Comparison of ENCODE assay signal across 19 cellular contexts in genomic region chrX:73849054-73849453, GRCh38. TPM values are rescaled to one million over a fixed set of nuclear protein-coding genes. Genes with fewer than 3 reads are reported as not detected.
DNase-seq lines count a peak whose midpoint lies in the region; ATAC-seq, FAIRE-seq and TF ChIP-seq lines count a peak whose summit lies in the region.
"Had no signal": no experiment of that assay in that cellular context is flagged by ENCODE, and none has a peak within 500 bp of the region (broad histone marks: within the 10 kb centered on the region; RNA-seq: fewer than 3 reads in every experiment).

No MANE protein-coding gene starts in this region.

- H3K4me2 ChIP-seq in osteoblast (ENCODE audit: insufficient read depth, low read length) = peak overlapping the region; percentile 73

- H3K36me3 ChIP-seq in colonic mucosa (no peaks in the 10 kb centered on the region), osteoblast (ENCODE audit: insufficient read depth, low read length) (no peaks in the 10 kb centered on the region)
- H3K36me3 ChIP-seq: transverse colon had no signal

- H3K27ac Mint-ChIP-seq in IgD-negative memory B cell = peak overlapping the region in 2 of 3 donors; percentile 7 to 54
- no peak overlapping the region for H3K27ac Mint-ChIP-seq in HFFc6

- peak overlapping the region; percentile 19 to 74 (median 31) for H3K4me3 Mint-ChIP-seq in IgD-negative memory B cell
- no peak overlapping the region for H3K4me3 Mint-ChIP-seq in HFFc6

- H3K27me3 ChIP-seq in colonic mucosa (no peaks in the 10 kb centered on the region), osteoblast (ENCODE audit: insufficient read depth, low read length) (peaks cover 4% of the 10 kb centered on the region)
- H3K27me3 ChIP-seq: transverse colon had no signal

- H3K79me2 ChIP-seq in osteoblast (ENCODE audit: insufficient read depth, low read length) = peaks cover 80% of the 10 kb centered on the region

- TF ChIP-seq CTCF in colonic mucosa (IDR thresholded peaks at IDR 0.05) (no peak), osteoblast (IDR thresholded peaks at IDR 0.05; ENCODE audit: extremely low read depth, low read depth, low read length) (no peak), HFFc6 (IDR thresholded peaks at IDR 0.05) (no peak)

- ATAC-seq in HG03565 (IDR thresholded peaks at IDR 0.05; ENCODE audit: unreplicated experiment) = no peak

- H3K27ac ChIP-seq in colonic mucosa (no peak overlapping the region), osteoblast (ENCODE audit: low read depth, low read length) (no peak overlapping the region)
- H3K27ac ChIP-seq: epithelial cell of prostate, skin epidermis, transverse colon had no signal

- intact Hi-C loops in colonic mucosa (cut with DNase I) = no loop called here

- H2AFZ ChIP-seq in osteoblast (ENCODE audit: low read length) = no peak overlapping the region

- DNase-seq in ELF-1 (ENCODE audit: low read depth, low spot score) (peak; percentile 17), colonic mucosa (no peak), osteoblast (ENCODE audit: insufficient read length, low spot score, missing footprints) (no peak), HFFc6 (no peak), RCC 7860 (ENCODE audit: low spot score) (no peak), inferior parietal cortex (ENCODE audit: extremely low spot score) (no peak)
- DNase-seq: activated naive CD4-positive, alpha-beta T cell treated with Interleukin-2 at 50 U/mL for 16 hours; DMS53; glutamatergic neuron; NCI-H187 treated with DMSO at 0.1 percent for 48 hours; SIG-M5; T-helper 9 cell; transverse colon had no signal

- H3K36me3 Mint-ChIP-seq in IgD-negative memory B cell (no peaks in the 10 kb centered on the region), HFFc6 (ENCODE audit: low read depth) (no peaks in the 10 kb centered on the region)

- H3K4me1 Mint-ChIP-seq in IgD-negative memory B cell (peaks cover 4 to 37% (median 7%) of the 10 kb centered on the region in 3 donors), HFFc6 (ENCODE audit: low read depth) (no peaks in the 10 kb centered on the region)

- H3K27me3 Mint-ChIP-seq in IgD-negative memory B cell (no peaks in the 10 kb centered on the region), HFFc6 (ENCODE audit: insufficient read depth) (peaks cover 2% of the 10 kb centered on the region; the same call in 1 of the 2 replicates)

- no peaks in the 10 kb centered on the region for H3K9me3 ChIP-seq in colonic mucosa
- H3K9me3 ChIP-seq in osteoblast (ENCODE audit: low read depth, low read length) = no peaks in the 10 kb centered on the region
- H3K9me3 ChIP-seq: transverse colon had no signal

- no peak for FAIRE-seq in RCC 7860 (lab: Jason Lieb, UNC)
- FAIRE-seq: islet of Langerhans had no signal

- H4K20me1 ChIP-seq in osteoblast (ENCODE audit: insufficient read depth, low read length) = peaks cover 60% of the 10 kb centered on the region

- H3K4me1 ChIP-seq in colonic mucosa (no peaks in the 10 kb centered on the region), osteoblast (ENCODE audit: insufficient read depth, low read length) (peaks cover 8% of the 10 kb centered on the region)

- H3K4me3 ChIP-seq in colonic mucosa (peak overlapping the region; percentile 4), osteoblast (ENCODE audit: insufficient read depth, low read length) (peak overlapping the region; percentile 92)

- H3K9ac ChIP-seq in colonic mucosa (ENCODE audit: low read depth in 2 of 2, low read length in 2 of 2) = no peak overlapping the region

- H3K9me3 Mint-ChIP-seq in IgD-negative memory B cell (no peaks in the 10 kb centered on the region), HFFc6 (no peaks in the 10 kb centered on the region)

RNA-seq across cellular contexts. Expression of gene XIST, which starts 3.5 kb away (rescaled TPM):
- 7.5 TPM for polyA plus RNA-seq in IgD-negative memory B cell
- 100 to 1,000 TPM; 148 to 169 TPM for total RNA-seq in colonic mucosa
- total RNA-seq in osteoblast = under 0.01 and 118 TPM in 2 replicates
- total RNA-seq in HFFc6 (2021; fragmentation: NEBNext Ultra II Directional; extraction: Animal tissue kit (Norgen Biotek cat#: 25700)) = not detected
- total RNA-seq: NCI-H460 had no signal
